10 cellular contexts compared by ENCODE assay signal in the genomic region with DNA sequence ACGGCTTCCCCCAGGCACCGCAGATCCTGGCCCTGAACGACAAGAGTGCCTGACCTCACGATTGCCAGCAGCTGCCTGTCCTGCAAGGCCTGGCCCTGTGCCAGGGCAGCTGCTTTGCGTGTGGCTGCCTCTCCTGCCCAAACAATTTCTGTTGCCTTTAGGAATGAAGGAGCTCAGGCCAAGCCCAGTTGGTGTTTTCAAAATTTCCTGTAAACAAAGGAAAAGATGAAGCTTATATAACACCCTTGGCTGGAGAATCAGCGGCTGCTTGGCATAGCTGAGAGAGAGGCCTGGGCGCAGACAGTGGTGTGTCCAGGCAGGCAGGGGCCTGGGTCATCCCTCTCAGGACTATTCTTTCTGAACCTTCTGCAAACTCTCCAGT. TPM values are rescaled to one million over a fixed set of nuclear protein-coding genes. Genes with fewer than 3 reads are reported as not detected.
DNase-seq lines count a peak whose midpoint lies in the region; ATAC-seq and TF ChIP-seq lines count a peak whose summit lies in the region.
"Had no signal": no experiment of that assay in that cellular context is flagged by ENCODE, and none has a peak within 500 bp of the region (broad histone marks: within the 10 kb centered on the region; RNA-seq: fewer than 3 reads in every experiment).

No MANE protein-coding gene starts in this region.

- no peaks in the 10 kb centered on the region for H3K36me3 Mint-ChIP-seq in activated CD4-positive, alpha-beta memory T cell treated with anti-CD3 and anti-CD28 coated beads, Interleukin-2, amount 10 ng/mL, durations not matched to agents 7 days and 5 days (ENCODE audit: low read depth)

- POLR2A ChIA-PET in activated CD4-positive, alpha-beta memory T cell treated with anti-CD3 and anti-CD28 coated beads, Interleukin-2, amount 10 ng/mL, durations not matched to agents 7 days and 5 days (lab: Charles Lee) = no interaction called here

- H3K4me1 Mint-ChIP-seq in activated CD4-positive, alpha-beta memory T cell treated with anti-CD3 and anti-CD28 coated beads, Interleukin-2, amount 10 ng/mL, durations not matched to agents 7 days and 5 days = peaks cover 12% of the 10 kb centered on the region

- no peak overlapping the region for H3K4me3 ChIP-seq in astrocyte of the spinal cord (ENCODE audit: low read depth, low read length)
- H3K4me3 ChIP-seq: BLaER1 treated with 17β-estradiol and CSF1 and Interleukin-3, amounts not matched to agents 10 nM and 100 nM; SK-N-MC had no signal

- in situ Hi-C loops in astrocyte of the spinal cord (cut with HindIII; ENCODE audit: low sequenced_read_pairs) = no loop called here

- no peak overlapping the region for H3K27ac Mint-ChIP-seq in activated CD4-positive, alpha-beta memory T cell treated with anti-CD3 and anti-CD28 coated beads, Interleukin-2, amount 10 ng/mL, durations not matched to agents 7 days and 5 days

- no peak for TF ChIP-seq CTCF in astrocyte of the spinal cord (IDR thresholded peaks at IDR 0.05; ENCODE audit: low read depth, low read length)

- H3K27ac ChIP-seq in substantia nigra (ENCODE audit: low read depth, low read length, poor library complexity, severe bottlenecking) = peak overlapping the region; percentile 100
- H3K27ac ChIP-seq: BLaER1 treated with 17β-estradiol and CSF1 and Interleukin-3, amounts not matched to agents 10 nM and 100 nM; SK-N-MC had no signal

- H3K27me3 Mint-ChIP-seq in activated CD4-positive, alpha-beta memory T cell treated with anti-CD3 and anti-CD28 coated beads, Interleukin-2, amount 10 ng/mL, durations not matched to agents 7 days and 5 days = peaks cover 7% of the 10 kb centered on the region

- DNase-seq in NCI-H2107 treated with DMSO at 0.1 percent for 48 hours (lab: John Stamatoyannopoulos, UW; ENCODE audit: unreplicated experiment) (peak; percentile 20), NCI-H2107 (lab: John Stamatoyannopoulos, UW) (no peak), astrocyte of the spinal cord (ENCODE audit: low read depth, low spot score) (peak; percentile 57), hypothalamus (lab: John Stamatoyannopoulos, UW) (peak in 46 of 51 donors; percentile 24 to 86 (median 70)), substantia nigra (lab: John Stamatoyannopoulos, UW) (peak in 44 of 49 donors; percentile 40 to 90 (median 75))
- no peak for DNase-seq in activated CD4-positive, alpha-beta memory T cell treated with anti-CD3 and anti-CD28 coated beads, Interleukin-2, amount 10 ng/mL, durations not matched to agents 7 days and 5 days
- DNase-seq in activated CD4-positive, alpha-beta T cell treated with anti-CD3 and anti-CD28 coated beads, Interleukin-2, amount 50 U/mL, for 48 hours = no peak

- no peak for ATAC-seq in GM18519 (IDR thresholded peaks at IDR 0.05; ENCODE audit: low FRiP score, unreplicated experiment)

- no peaks in the 10 kb centered on the region for H3K9me3 Mint-ChIP-seq in activated CD4-positive, alpha-beta memory T cell treated with anti-CD3 and anti-CD28 coated beads, Interleukin-2, amount 10 ng/mL, durations not matched to agents 7 days and 5 days

- H3K4me3 Mint-ChIP-seq in activated CD4-positive, alpha-beta memory T cell treated with anti-CD3 and anti-CD28 coated beads, Interleukin-2, amount 10 ng/mL, durations not matched to agents 7 days and 5 days = no peak overlapping the region

- CTCF ChIA-PET in activated CD4-positive, alpha-beta memory T cell treated with anti-CD3 and anti-CD28 coated beads, Interleukin-2, amount 10 ng/mL, durations not matched to agents 7 days and 5 days (lab: Charles Lee) = interaction anchor here (1.3 to 2.5 kb wide), 3 partner anchors 17 to 38 kb away, joined by 3 to 7 read pairs (median 5); no protein-coding TSS in a partner anchor

RNA-seq across cellular contexts. Expression of a gene that starts 11.7 kb away (rescaled TPM):
- total RNA-seq in activated CD4-positive, alpha-beta memory T cell treated with anti-CD3 and anti-CD28 coated beads, Interleukin-2, amount 10 ng/mL, durations not matched to agents 7 days and 5 days = not detected

RNA-seq across cellular contexts. Expression of a gene that starts 20.0 kb away (rescaled TPM):
- total RNA-seq in activated CD4-positive, alpha-beta memory T cell treated with anti-CD3 and anti-CD28 coated beads, Interleukin-2, amount 10 ng/mL, durations not matched to agents 7 days and 5 days = not detected

Comparison
In these comparisons a context has a peak if more than half of its experiments do, and no peak if none do; other contexts are left out.
1. DNase-seq: peak in NCI-H2107 treated with DMSO at 0.1 percent for 48 hours (single experiment), astrocyte of the spinal cord (single experiment), hypothalamus (46 of 51) and substantia nigra (44 of 49); none in NCI-H2107 (single experiment), activated CD4-positive, alpha-beta memory T cell treated with anti-CD3 and anti-CD28 coated beads, Interleukin-2, amount 10 ng/mL, durations not matched to agents 7 days and 5 days (single experiment) and activated CD4-positive, alpha-beta T cell treated with anti-CD3 and anti-CD28 coated beads, Interleukin-2, amount 50 U/mL, for 48 hours (0 of 2).